15 cellular contexts compared by ENCODE assay signal in genomic region chr14:85468815-85469214, GRCh38.
DNase-seq lines count a peak whose midpoint lies in the region; ATAC-seq and TF ChIP-seq lines count a peak whose summit lies in the region.
"Had no signal": no experiment of that assay in that cellular context is flagged by ENCODE, and none has a peak within 500 bp of the region (broad histone marks: within the 10 kb centered on the region; RNA-seq: fewer than 3 reads in every experiment).

No MANE protein-coding gene starts in this region.

- no peaks in the 10 kb centered on the region for H3K27me3 ChIP-seq in H9 (ENCODE audit: insufficient read depth, low read length)
- H3K27me3 ChIP-seq in mesenchymal stem cell (ENCODE audit: control insufficient read depth in 1 of 2, insufficient read depth in 1 of 2, low read length in 2 of 2) = no peaks in the 10 kb centered on the region
- H3K27me3 ChIP-seq: Peyer's patch had no signal

- TF ChIP-seq CTCF in H9 (conservative IDR thresholded peaks at IDR 0.05) (no peak), epithelial cell of esophagus (IDR thresholded peaks at IDR 0.05; ENCODE audit: insufficient read depth, low read depth, low read length, missing control alignments) (no peak)

- H3K27ac Mint-ChIP-seq in H9 = peak overlapping the region in 2 of 3 experiments; percentile 62 to 75; a peak in 2 of 7 replicates
- no peak overlapping the region for H3K27ac Mint-ChIP-seq in naive thymus-derived CD8-positive, alpha-beta T cell
- H3K27ac Mint-ChIP-seq: T-cell had no signal

- no peak overlapping the region for H2BK12ac ChIP-seq in H9 (ENCODE audit: insufficient read length, low read depth, low read length)
- no peak overlapping the region for H2BK12ac ChIP-seq in mesenchymal stem cell (ENCODE audit: low read length in 2 of 2)

- H4K91ac ChIP-seq in H9 (ENCODE audit: insufficient read length, low read depth, low read length) (no peak overlapping the region), mesenchymal stem cell (ENCODE audit: low read length) (no peak overlapping the region)

- DNase-seq in H9 (no peak), OCI-M1 (lab: John Stamatoyannopoulos, UW) (peak; percentile 76), epithelial cell of esophagus (ENCODE audit: low read depth) (peak; percentile 89), mesenchymal stem cell (no peak), NCI-H1048 (lab: John Stamatoyannopoulos, UW) (no peak), HK-2 (ENCODE audit: unreplicated experiment) (no peak)
- DNase-seq in naive thymus-derived CD8-positive, alpha-beta T cell = no peak
- DNase-seq: C1 segment of cervical spinal cord, GDM1, NCI-H2081, Peyer's patch, Right ventricle myocardium superior, T-cell had no signal

- H3K56ac ChIP-seq in H9 (ENCODE audit: insufficient read length, low read depth, low read length) = no peak overlapping the region

- no peak overlapping the region for H4K8ac ChIP-seq in H9 (replicated peaks; ENCODE audit: insufficient read length, low read depth, low read length)
- peak overlapping the region; percentile 45 for H4K8ac ChIP-seq in mesenchymal stem cell (ENCODE audit: low read length)

- no peak overlapping the region for H2BK5ac ChIP-seq in H9 (ENCODE audit: insufficient read length, low read length)
- H2BK5ac ChIP-seq in mesenchymal stem cell (ENCODE audit: low read depth, low read length, poor library complexity, severe bottlenecking) = no peak overlapping the region

- H3K4ac ChIP-seq in H9 (ENCODE audit: low read depth, low read length) (no peak overlapping the region), mesenchymal stem cell (ENCODE audit: low read depth in 1 of 2, low read length in 2 of 2) (no peak overlapping the region)

- no peak overlapping the region for H3K4me2 ChIP-seq in H9 (ENCODE audit: insufficient read depth, insufficient read length, low read length)
- H3K4me2 ChIP-seq in mesenchymal stem cell (ENCODE audit: low read length, poor library complexity, severe bottlenecking) = no peak overlapping the region

- POLR2A ChIA-PET in naive thymus-derived CD8-positive, alpha-beta T cell (lab: Charles Lee) = no interaction called here

- H3K18ac ChIP-seq in H9 (ENCODE audit: insufficient read length, low read depth, low read length) (no peak overlapping the region), mesenchymal stem cell (ENCODE audit: low read depth in 1 of 2, low read length in 2 of 2) (peak overlapping the region; percentile 34 to 37)

- WGBS in H9 (ENCODE audit: extremely low coverage, insufficient read length, low lambda C conversion rate) = no CpG with 5 or more reads among the region's 2 CpGs
- 50% methylated on average over 1 of the region's 2 CpGs for WGBS in mesenchymal stem cell

- H2AFZ ChIP-seq in H9 (ENCODE audit: low read length) (no peak overlapping the region), mesenchymal stem cell (ENCODE audit: low read depth, low read length) (no peak overlapping the region)

- H3K4me1 ChIP-seq in H9 (ENCODE audit: insufficient read depth, low read length) (no peaks in the 10 kb centered on the region), mesenchymal stem cell (ENCODE audit: control insufficient read depth, insufficient read depth, low read depth, low read length) (peaks cover 3% of the 10 kb centered on the region)
- H3K4me1 ChIP-seq: HAP-1, Peyer's patch had no signal

- no peak overlapping the region for H3K4me3 Mint-ChIP-seq in H9
- H3K4me3 Mint-ChIP-seq in naive thymus-derived CD8-positive, alpha-beta T cell = no peak overlapping the region
- H3K4me3 Mint-ChIP-seq: T-cell had no signal

- H4K20me1 ChIP-seq in H9 (ENCODE audit: control insufficient read depth, insufficient read depth, insufficient read length) = no peaks in the 10 kb centered on the region

- H3K14ac ChIP-seq in H9 (ENCODE audit: insufficient read depth, low read length) = no peak overlapping the region
- no peak overlapping the region for H3K14ac ChIP-seq in mesenchymal stem cell (ENCODE audit: low read length in 2 of 2)

- H2AK5ac ChIP-seq in H9 (ENCODE audit: insufficient read length, low read length) (no peak overlapping the region), mesenchymal stem cell (ENCODE audit: low read length, severe bottlenecking) (peak overlapping the region; percentile 24)

- H3K79me1 ChIP-seq in H9 (ENCODE audit: insufficient read depth, low read depth, low read length, poor library complexity, severe bottlenecking) (no peaks in the 10 kb centered on the region), mesenchymal stem cell (replicated peaks; ENCODE audit: low read length, poor library complexity, severe bottlenecking) (no peaks in the 10 kb centered on the region)

- no peaks in the 10 kb centered on the region for H3K9me3 Mint-ChIP-seq in H9
- H3K9me3 Mint-ChIP-seq in naive thymus-derived CD8-positive, alpha-beta T cell = peaks cover 0 to 4% (median 0%) of the 10 kb centered on the region in 9 donors

- no peak overlapping the region for H3K23ac ChIP-seq in H9 (ENCODE audit: insufficient read length, low read depth, low read length)
- no peak overlapping the region for H3K23ac ChIP-seq in mesenchymal stem cell (ENCODE audit: low read length in 2 of 2)

- no peaks in the 10 kb centered on the region for H3K79me2 ChIP-seq in H9 (ENCODE audit: insufficient read depth, low read length)

- H3K27me3 Mint-ChIP-seq in H9 (ENCODE audit: low read depth) = no peaks in the 10 kb centered on the region; the same call in 1 of the 2 replicates
- peaks cover 0 to 1% (median 0%) of the 10 kb centered on the region in 5 donors for H3K27me3 Mint-ChIP-seq in naive thymus-derived CD8-positive, alpha-beta T cell
- H3K27me3 Mint-ChIP-seq: T-cell had no signal

- no peak overlapping the region for H3T11ph ChIP-seq in H9 (ENCODE audit: low read length)

- H3K9me3 ChIP-seq in H9 (ENCODE audit: control insufficient read depth, low read depth, low read length) = no peaks in the 10 kb centered on the region
- H3K9me3 ChIP-seq in mesenchymal stem cell (ENCODE audit: control insufficient read depth, low read length) = no peaks in the 10 kb centered on the region
- H3K9me3 ChIP-seq: HAP-1, Peyer's patch had no signal

- H3K27ac ChIP-seq in H9 (ENCODE audit: insufficient read length, low read depth, low read length) = no peak overlapping the region
- H3K27ac ChIP-seq in mesenchymal stem cell (ENCODE audit: low read length, poor library complexity, severe bottlenecking) = no peak overlapping the region
- H3K27ac ChIP-seq: Peyer's patch, SK-N-MC had no signal

- H3K4me1 Mint-ChIP-seq in H9 = peaks cover 14 to 17% of the 10 kb centered on the region in 2 experiments
- no peaks in the 10 kb centered on the region for H3K4me1 Mint-ChIP-seq in naive thymus-derived CD8-positive, alpha-beta T cell
- H3K4me1 Mint-ChIP-seq: T-cell had no signal

- H2BK120ac ChIP-seq in H9 (ENCODE audit: low read depth, low read length, poor library complexity, severe bottlenecking) = no peak overlapping the region
- H2BK120ac ChIP-seq in mesenchymal stem cell (ENCODE audit: low read depth, low read length) = no peak overlapping the region

- no peak for ATAC-seq in naive thymus-derived CD8-positive, alpha-beta T cell
- ATAC-seq: T-cell had no signal

- no peak overlapping the region for H4K5ac ChIP-seq in H9 (ENCODE audit: insufficient read length, low read depth, low read length)

- H3K9ac ChIP-seq in H9 (ENCODE audit: extremely low read depth, insufficient read length, low read length) (no peak overlapping the region), mesenchymal stem cell (ENCODE audit: low read length) (no peak overlapping the region)

- H2BK15ac ChIP-seq in H9 (ENCODE audit: low read depth, low read length) = no peak overlapping the region
- H2BK15ac ChIP-seq in mesenchymal stem cell (ENCODE audit: low read depth, poor library complexity, severe bottlenecking) = no peak overlapping the region

- H3K23me2 ChIP-seq in H9 (ENCODE audit: insufficient read length, low read depth, low read length, poor library complexity, severe bottlenecking) = no peaks in the 10 kb centered on the region

- H2BK20ac ChIP-seq in H9 (ENCODE audit: low read depth, low read length, poor library complexity, severe bottlenecking) = no peak overlapping the region

- H3K36me3 Mint-ChIP-seq in H9 (ENCODE audit: insufficient read depth in 1 of 3, low read depth in 3 of 3) = no peaks in the 10 kb centered on the region
- no peaks in the 10 kb centered on the region for H3K36me3 Mint-ChIP-seq in naive thymus-derived CD8-positive, alpha-beta T cell
- H3K36me3 Mint-ChIP-seq: T-cell had no signal

- no peaks in the 10 kb centered on the region for H3K36me3 ChIP-seq in mesenchymal stem cell (ENCODE audit: control insufficient read depth in 1 of 2, insufficient read depth in 2 of 2, low read depth in 1 of 2, low read length in 2 of 2)
- H3K36me3 ChIP-seq: HAP-1, Peyer's patch had no signal

- H3K4me3 ChIP-seq in epithelial cell of esophagus (ENCODE audit: low read length) (no peak overlapping the region), mesenchymal stem cell (ENCODE audit: insufficient read depth in 1 of 2, low read depth in 1 of 2, low read length in 2 of 2) (no peak overlapping the region)
- H3K4me3 ChIP-seq: HAP-1, Peyer's patch, SK-N-MC had no signal

Comparison
In these comparisons a context has a peak if more than half of its experiments do, and no peak if none do; other contexts are left out.
1. DNase-seq: peak in OCI-M1 (single experiment) and epithelial cell of esophagus (single experiment); none in H9 (single experiment), mesenchymal stem cell (single experiment), NCI-H1048 (single experiment), naive thymus-derived CD8-positive, alpha-beta T cell (0 of 10) and HK-2 (single experiment).
2. H3K27ac Mint-ChIP-seq: peak in H9 (2 of 3); none in naive thymus-derived CD8-positive, alpha-beta T cell (0 of 10).